8 cellular contexts compared by ENCODE assay signal in the genomic region with DNA sequence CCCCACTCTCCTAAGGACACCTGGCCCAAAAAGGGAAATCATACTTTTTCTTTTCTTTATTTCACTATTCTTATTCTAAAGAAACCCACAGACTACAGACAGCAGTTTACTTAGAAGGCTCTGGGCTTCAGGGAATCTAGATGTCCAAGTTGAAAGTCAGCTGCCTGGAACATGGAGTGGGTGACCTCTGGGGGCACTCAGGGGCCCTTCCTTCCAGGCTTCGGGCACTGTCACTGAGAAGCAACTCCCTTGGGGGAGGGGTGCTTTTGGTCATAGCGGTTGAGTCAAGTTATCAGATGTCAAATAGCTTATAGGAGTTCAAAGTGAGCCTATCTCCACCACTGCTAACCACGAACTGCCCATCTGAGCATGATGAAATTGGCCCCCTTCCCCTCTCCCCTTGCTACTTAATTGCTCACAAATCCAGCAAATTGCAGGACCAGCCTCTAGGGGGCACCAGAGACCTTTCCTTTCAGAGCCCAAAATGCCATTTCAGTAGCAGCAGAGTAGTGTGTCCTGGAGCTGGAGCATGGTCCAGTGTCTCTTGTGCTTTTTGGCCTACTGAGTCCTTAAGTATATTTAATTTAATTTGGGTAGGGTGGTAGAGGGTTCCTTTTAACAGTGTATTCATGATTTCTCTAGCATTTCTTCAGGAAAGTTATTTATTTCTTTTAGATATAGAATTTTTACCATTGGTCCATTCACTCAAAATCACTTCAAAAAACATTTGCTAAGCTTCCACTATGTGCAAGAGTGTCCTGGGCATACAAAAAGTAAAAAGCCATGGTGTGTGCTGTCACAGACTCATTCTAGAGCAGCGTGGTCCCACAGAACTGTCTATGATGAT.
DNase-seq lines count a peak whose midpoint lies in the region; TF ChIP-seq lines count a peak whose summit lies in the region.

No MANE protein-coding gene starts in this region.

- peak; percentile 53 to 88 (median 84) for TF ChIP-seq CTCF in Peyer's patch (IDR thresholded peaks at IDR 0.05)
- peak; percentile 92 for TF ChIP-seq CTCF in fibroblast of pulmonary artery (IDR thresholded peaks at IDR 0.05; ENCODE audit: low read length, missing control alignments)
- TF ChIP-seq CTCF in neural crest cell (conservative IDR thresholded peaks at IDR 0.05), result peak; percentile 91

- no peak overlapping the region for H3K4me3 ChIP-seq in Peyer's patch
- no peak overlapping the region for H3K4me3 ChIP-seq in fibroblast of pulmonary artery (replicated peaks; ENCODE audit: low read depth, low read length)
- H3K4me3 ChIP-seq in stomach smooth muscle (ENCODE audit: low read length in 2 of 2), result no peak overlapping the region

- peaks cover 8% of the 10 kb centered on the region for H3K27me3 Mint-ChIP-seq in neural crest cell (ENCODE audit: low read depth)

- no peaks in the 10 kb centered on the region for H3K9me3 Mint-ChIP-seq in neural crest cell

- no peak overlapping the region for H3K4me3 Mint-ChIP-seq in neural crest cell

- H3K27ac ChIP-seq in Peyer's patch, result no peak overlapping the region
- peak overlapping the region; percentile 46 for H3K27ac ChIP-seq in stomach smooth muscle (ENCODE audit: low read length)

- no peaks in the 10 kb centered on the region for H3K4me1 Mint-ChIP-seq in neural crest cell

- H3K27me3 ChIP-seq in Peyer's patch, result no peaks in the 10 kb centered on the region
- H3K27me3 ChIP-seq in stomach smooth muscle (ENCODE audit: control insufficient read depth in 1 of 2, insufficient read depth in 2 of 2, low read length in 2 of 2), result no peaks in the 10 kb centered on the region

- H3K27ac Mint-ChIP-seq in neural crest cell (ENCODE audit: unreplicated experiment), result no peak overlapping the region

- no peaks in the 10 kb centered on the region for H3K36me3 Mint-ChIP-seq in neural crest cell (ENCODE audit: low read depth)

- H3K36me3 ChIP-seq in Peyer's patch (no peaks in the 10 kb centered on the region), stomach smooth muscle (ENCODE audit: control insufficient read depth in 2 of 2, insufficient read depth in 2 of 2, low read length in 2 of 2) (no peaks in the 10 kb centered on the region)

- TF ChIP-seq POLR2A in Peyer's patch (IDR thresholded peaks at IDR 0.05), result no peak

- H3K9ac ChIP-seq in stomach smooth muscle (ENCODE audit: low read length in 2 of 2), result no peak overlapping the region

- H3K4me1 ChIP-seq in Peyer's patch (no peaks in the 10 kb centered on the region), stomach smooth muscle (ENCODE audit: control insufficient read depth, insufficient read depth, low read length) (peaks cover 25% of the 10 kb centered on the region)

- DNase-seq in activated gamma-delta T cell treated with Interleukin-2 at 50 U/mL for 16 hours (peak; percentile 75), activated gamma-delta T cell (lab: John Stamatoyannopoulos, UW) (no peak), HuH-7 (ENCODE audit: low spot score) (peak; percentile 37), Peyer's patch (peak; percentile 38 to 87 (median 64)), activated T-helper 1 cell treated with Interleukin-2 at 50 U/mL for 16 hours (ENCODE audit: low read depth) (peak; percentile 17), fibroblast of pulmonary artery (ENCODE audit: low read depth) (peak; percentile 87), neural crest cell (ENCODE audit: low read depth, low spot score) (peak; percentile 86)

- no peaks in the 10 kb centered on the region for H3K9me3 ChIP-seq in Peyer's patch
- no peaks in the 10 kb centered on the region for H3K9me3 ChIP-seq in stomach smooth muscle (ENCODE audit: control insufficient read depth in 2 of 2, low read length in 2 of 2)
